Comparison of ENCODE assay signal across 1 cellular context in the genomic region with DNA sequence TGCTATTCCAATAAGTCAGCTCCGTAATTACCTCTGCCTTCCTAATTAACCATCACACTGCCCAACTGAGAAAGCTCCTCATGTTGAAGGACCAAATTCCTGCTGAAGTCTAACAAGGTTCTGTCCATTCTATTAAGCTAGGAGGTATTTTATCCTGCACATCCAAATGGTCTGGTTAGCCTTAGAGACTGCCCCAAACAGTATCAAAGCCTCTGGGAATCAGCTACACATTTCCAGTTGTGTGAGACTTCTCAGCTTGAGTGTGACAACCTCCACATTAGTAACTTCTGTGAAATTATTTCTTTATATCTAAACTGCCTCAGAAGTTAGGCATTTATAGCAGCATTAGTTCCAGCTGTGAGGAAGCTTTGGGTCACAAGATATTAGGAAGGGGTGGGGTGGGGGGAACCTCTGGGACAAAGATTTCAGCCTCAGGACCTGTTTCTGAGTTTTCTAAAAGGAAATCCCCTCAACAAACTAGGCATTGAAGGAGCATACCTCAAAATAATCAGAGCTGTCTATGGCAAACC.
TF ChIP-seq lines count a peak whose summit lies in the region.

No MANE protein-coding gene starts in this region.

TF ChIP-seq in GM23338, 12 proteins besides CTCF, POLR2A, EP300 and RAD21:
- TF ChIP-seq, protein P1, sequence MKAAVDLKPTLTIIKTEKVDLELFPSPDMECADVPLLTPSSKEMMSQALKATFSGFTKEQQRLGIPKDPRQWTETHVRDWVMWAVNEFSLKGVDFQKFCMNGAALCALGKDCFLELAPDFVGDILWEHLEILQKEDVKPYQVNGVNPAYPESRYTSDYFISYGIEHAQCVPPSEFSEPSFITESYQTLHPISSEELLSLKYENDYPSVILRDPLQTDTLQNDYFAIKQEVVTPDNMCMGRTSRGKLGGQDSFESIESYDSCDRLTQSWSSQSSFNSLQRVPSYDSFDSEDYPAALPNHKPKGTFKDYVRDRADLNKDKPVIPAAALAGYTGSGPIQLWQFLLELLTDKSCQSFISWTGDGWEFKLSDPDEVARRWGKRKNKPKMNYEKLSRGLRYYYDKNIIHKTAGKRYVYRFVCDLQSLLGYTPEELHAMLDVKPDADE (IDR thresholded peaks at IDR 0.05): no peak
- TF ChIP-seq CREB1 (CRISPR knock-in tag; IDR thresholded peaks at IDR 0.05; ENCODE audit: low read depth) (no peak), JUNB (IDR thresholded peaks at IDR 0.05; ENCODE audit: unreplicated experiment) (no peak), NANOG (IDR thresholded peaks at IDR 0.05; ENCODE audit: borderline replicate concordance) (no peak), EZH2 (IDR thresholded peaks at IDR 0.05; ENCODE audit: low read depth, unreplicated experiment) (no peak), ZNF114 (CRISPR knock-in tag; IDR thresholded peaks at IDR 0.05) (no peak)
- TF ChIP-seq, protein P2, sequence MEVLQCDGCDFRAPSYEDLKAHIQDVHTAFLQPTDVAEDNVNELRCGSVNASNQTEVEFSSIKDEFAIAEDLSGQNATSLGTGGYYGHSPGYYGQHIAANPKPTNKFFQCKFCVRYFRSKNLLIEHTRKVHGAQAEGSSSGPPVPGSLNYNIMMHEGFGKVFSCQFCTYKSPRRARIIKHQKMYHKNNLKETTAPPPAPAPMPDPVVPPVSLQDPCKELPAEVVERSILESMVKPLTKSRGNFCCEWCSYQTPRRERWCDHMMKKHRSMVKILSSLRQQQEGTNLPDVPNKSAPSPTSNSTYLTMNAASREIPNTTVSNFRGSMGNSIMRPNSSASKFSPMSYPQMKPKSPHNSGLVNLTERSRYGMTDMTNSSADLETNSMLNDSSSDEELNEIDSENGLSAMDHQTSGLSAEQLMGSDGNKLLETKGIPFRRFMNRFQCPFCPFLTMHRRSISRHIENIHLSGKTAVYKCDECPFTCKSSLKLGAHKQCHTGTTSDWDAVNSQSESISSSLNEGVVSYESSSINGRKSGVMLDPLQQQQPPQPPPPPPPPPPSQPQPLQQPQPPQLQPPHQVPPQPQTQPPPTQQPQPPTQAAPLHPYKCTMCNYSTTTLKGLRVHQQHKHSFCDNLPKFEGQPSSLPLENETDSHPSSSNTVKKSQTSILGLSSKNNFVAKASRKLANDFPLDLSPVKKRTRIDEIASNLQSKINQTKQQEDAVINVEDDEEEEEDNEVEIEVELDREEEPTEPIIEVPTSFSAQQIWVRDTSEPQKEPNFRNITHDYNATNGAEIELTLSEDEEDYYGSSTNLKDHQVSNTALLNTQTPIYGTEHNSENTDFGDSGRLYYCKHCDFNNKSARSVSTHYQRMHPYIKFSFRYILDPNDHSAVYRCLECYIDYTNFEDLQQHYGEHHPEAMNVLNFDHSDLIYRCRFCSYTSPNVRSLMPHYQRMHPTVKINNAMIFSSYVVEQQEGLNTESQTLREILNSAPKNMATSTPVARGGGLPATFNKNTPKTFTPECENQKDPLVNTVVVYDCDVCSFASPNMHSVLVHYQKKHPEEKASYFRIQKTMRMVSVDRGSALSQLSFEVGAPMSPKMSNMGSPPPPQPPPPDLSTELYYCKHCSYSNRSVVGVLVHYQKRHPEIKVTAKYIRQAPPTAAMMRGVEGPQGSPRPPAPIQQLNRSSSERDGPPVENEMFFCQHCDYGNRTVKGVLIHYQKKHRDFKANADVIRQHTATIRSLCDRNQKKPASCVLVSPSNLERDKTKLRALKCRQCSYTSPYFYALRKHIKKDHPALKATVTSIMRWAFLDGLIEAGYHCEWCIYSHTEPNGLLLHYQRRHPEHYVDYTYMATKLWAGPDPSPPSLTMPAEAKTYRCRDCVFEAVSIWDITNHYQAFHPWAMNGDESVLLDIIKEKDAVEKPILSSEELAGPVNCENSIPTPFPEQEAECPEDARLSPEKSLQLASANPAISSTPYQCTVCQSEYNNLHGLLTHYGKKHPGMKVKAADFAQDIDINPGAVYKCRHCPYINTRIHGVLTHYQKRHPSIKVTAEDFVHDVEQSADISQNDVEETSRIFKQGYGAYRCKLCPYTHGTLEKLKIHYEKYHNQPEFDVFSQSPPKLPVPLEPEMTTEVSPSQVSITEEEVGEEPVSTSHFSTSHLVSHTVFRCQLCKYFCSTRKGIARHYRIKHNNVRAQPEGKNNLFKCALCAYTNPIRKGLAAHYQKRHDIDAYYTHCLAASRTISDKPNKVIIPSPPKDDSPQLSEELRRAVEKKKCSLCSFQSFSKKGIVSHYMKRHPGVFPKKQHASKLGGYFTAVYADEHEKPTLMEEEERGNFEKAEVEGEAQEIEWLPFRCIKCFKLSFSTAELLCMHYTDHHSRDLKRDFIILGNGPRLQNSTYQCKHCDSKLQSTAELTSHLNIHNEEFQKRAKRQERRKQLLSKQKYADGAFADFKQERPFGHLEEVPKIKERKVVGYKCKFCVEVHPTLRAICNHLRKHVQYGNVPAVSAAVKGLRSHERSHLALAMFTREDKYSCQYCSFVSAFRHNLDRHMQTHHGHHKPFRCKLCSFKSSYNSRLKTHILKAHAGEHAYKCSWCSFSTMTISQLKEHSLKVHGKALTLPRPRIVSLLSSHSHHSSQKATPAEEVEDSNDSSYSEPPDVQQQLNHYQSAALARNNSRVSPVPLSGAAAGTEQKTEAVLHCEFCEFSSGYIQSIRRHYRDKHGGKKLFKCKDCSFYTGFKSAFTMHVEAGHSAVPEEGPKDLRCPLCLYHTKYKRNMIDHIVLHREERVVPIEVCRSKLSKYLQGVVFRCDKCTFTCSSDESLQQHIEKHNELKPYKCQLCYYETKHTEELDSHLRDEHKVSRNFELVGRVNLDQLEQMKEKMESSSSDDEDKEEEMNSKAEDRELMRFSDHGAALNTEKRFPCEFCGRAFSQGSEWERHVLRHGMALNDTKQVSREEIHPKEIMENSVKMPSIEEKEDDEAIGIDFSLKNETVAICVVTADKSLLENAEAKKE (CRISPR knock-in tag; IDR thresholded peaks at IDR 0.05): no peak
